31 cellular contexts compared by ENCODE assay signal in genomic region chr6:10824819-10825218, GRCh38. TPM values are rescaled to one million over a fixed set of nuclear protein-coding genes. Genes with fewer than 3 reads are reported as not detected.
"Had no signal": no experiment of that assay in that cellular context is flagged by ENCODE, and none has a peak within 500 bp of the region (broad histone marks: within the 10 kb centered on the region; RNA-seq: fewer than 3 reads in every experiment).

No MANE protein-coding gene starts in this region.

- H3K36me3 ChIP-seq: suprapubic skin, thoracic aorta, thyroid gland, transverse colon, upper lobe of left lung, upper lobe of right lung, uterus, vagina had no signal

- H3K4me1 ChIP-seq: stomach, suprapubic skin, testis, thyroid gland, tibial artery, tibial nerve, transverse colon, upper lobe of left lung, upper lobe of right lung, uterus, vagina had no signal

- FAIRE-seq: urothelium cell line had no signal

- H3K27ac ChIP-seq: stomach, suprapubic skin, testis, thoracic aorta, thyroid gland, tibial artery, tibial nerve, transverse colon, upper lobe of left lung, upper lobe of right lung, uterus, vagina had no signal

- H3K9me3 ChIP-seq: stomach, suprapubic skin, testis, thoracic aorta, thyroid gland, tibial artery, tibial nerve, transverse colon, upper lobe of left lung, upper lobe of right lung, uterus, vagina had no signal

- H3K27me3 ChIP-seq: stomach, suprapubic skin, testis, thyroid gland, tibial artery, tibial nerve, transverse colon, upper lobe of left lung, upper lobe of right lung, uterus, vagina had no signal

- H3K4me3 ChIP-seq: stomach, suprapubic skin, testis, thoracic aorta, thyroid gland, tibial artery, tibial nerve, transverse colon, upper lobe of left lung, upper lobe of right lung, uterus, vagina had no signal

- ATAC-seq: stimulated activated effector memory CD8-positive, alpha-beta T cell treated with anti-CD3 and anti-CD28 coated beads, Interleukin-12 subunit alpha, Interleukin-12 subunit beta, amount 100 ng/mL, for 72 hours; stimulated activated memory B cell treated with anti-CD40 and anti-IgM and Interleukin-4, amounts not matched to agents 10 μg/mL and 1 μg/mL and 100 μg/mL, for 72 hours; stimulated activated naive B cell treated with anti-CD40 and anti-IgM and Interleukin-4, amounts not matched to agents 10 μg/mL and 1 μg/mL and 100 μg/mL, for 72 hours; stimulated activated naive CD8-positive, alpha-beta T cell treated with anti-CD3 and anti-CD28 coated beads, Interleukin-15, amount 100 ng/mL, for 72 hours; stimulated activated naive CD8-positive, alpha-beta T cell treated with anti-CD3 and anti-CD28 coated beads, Interleukin-15, Interleukin-2, amounts not matched to agents 100 U/mL and 50 U/mL, for 24 hours; upper lobe of right lung had no signal

- DNase-seq: stimulated activated CD4-positive, alpha-beta T cell treated with anti-CD3 and anti-CD28 coated beads, Interleukin-2, amount 100 ng/mL, for 48 hours; stimulated activated CD4-positive, alpha-beta T cell treated with anti-CD3 and anti-CD28 coated beads, Interleukin-4, amount 100 ng/mL, for 1 hour; stimulated activated CD4-positive, alpha-beta T cell treated with anti-CD3 and anti-CD28 coated beads, Interleukin-4, amount 100 ng/mL, for 24 hours; stimulated activated CD4-positive, alpha-beta T cell treated with anti-CD3 and anti-CD28 coated beads, Interleukin-4, amount 100 ng/mL, for 4 hours; stimulated activated CD8-positive, alpha-beta memory T cell treated with anti-CD3 and anti-CD28 coated beads, Interleukin-4, amount 100 ng/mL, for 48 hours; stimulated activated naive B cell treated with anti-CD40 and anti-IgM and Interleukin-4, amounts not matched to agents 10 μg/mL and 1 μg/mL and 100 μg/mL, for 72 hours; stimulated activated naive CD4-positive, alpha-beta T cell; stimulated activated naive CD4-positive, alpha-beta T cell treated with Interleukin-2 at 50 U/mL for 16 hours; stimulated activated naive CD8-positive, alpha-beta T cell treated with anti-CD3 and anti-CD28 coated beads, Interleukin-15, amount 100 ng/mL, for 72 hours; stimulated activated naive CD8-positive, alpha-beta T cell treated with anti-CD3 and anti-CD28 coated beads, Interleukin-15, Interleukin-2, amounts not matched to agents 100 U/mL and 50 U/mL, for 24 hours; stomach; substantia nigra; testis; thyroid gland; tibial artery; transverse colon; trophoblast cell; upper lobe of left lung; upper lobe of right lung; uterus had no signal

RNA-seq across cellular contexts. Expression of gene MAK, which starts 13.5 kb away (rescaled TPM):
- total RNA-seq: transverse colon had no signal

RNA-seq across cellular contexts. Expression of gene GCM2, which starts 57.0 kb away (rescaled TPM):
- total RNA-seq: stomach, subcutaneous adipose tissue, suprapubic skin, temporal lobe, thoracic aorta, thyroid gland, tibial nerve, transverse colon, upper lobe of left lung, upper lobe of right lung, ureter, urinary bladder, uterus, vagina had no signal
- polyA plus RNA-seq: stomach, urinary bladder had no signal
